Comparison of ENCODE assay signal across 9 cellular contexts in the genomic region with DNA sequence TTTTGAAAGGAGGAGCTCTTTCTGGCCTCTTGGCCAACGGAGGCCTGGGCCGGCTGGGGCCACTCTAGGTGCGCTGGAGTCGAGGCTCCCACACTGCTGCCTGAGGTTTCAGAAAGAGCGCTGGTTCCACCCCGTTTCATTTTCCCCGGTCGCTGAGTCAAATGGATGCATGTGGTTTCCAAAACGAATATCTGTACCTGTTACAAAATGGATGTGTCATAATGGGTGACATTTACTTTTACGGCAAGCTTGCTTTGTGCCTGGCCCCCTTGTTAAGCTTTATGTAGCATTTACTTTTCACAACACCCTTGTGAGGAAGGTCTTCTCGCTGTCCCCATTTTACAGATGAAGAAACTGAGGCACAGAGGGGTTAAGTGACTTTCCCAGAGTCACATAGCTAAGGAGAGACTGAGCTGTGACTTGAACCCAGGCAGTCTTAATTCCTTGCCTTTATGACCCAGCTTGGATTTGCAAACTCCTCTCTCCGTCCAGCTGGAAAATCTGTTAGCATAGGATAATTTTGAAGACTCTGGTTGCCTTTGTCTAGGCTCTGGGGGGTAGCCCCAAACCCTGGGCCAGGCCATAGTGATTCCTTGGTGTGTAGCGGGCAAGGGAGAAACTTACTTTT. TPM values are rescaled to one million over a fixed set of nuclear protein-coding genes. Genes with fewer than 3 reads are reported as not detected.
A peak's percentile ranks its signal among the peaks of the same experiment; 100 is the strongest.
DNase-seq lines count a peak whose midpoint lies in the region; ATAC-seq and FAIRE-seq lines count a peak whose summit lies in the region.
"Had no signal": no experiment of that assay in that cellular context is flagged by ENCODE, and none has a peak within 500 bp of the region (broad histone marks: within the 10 kb centered on the region; RNA-seq: fewer than 3 reads in every experiment).

No MANE protein-coding gene starts in this region.

- H3K9me3 Mint-ChIP-seq in effector memory CD8-positive, alpha-beta T cell = no peaks in the 10 kb centered on the region
- H3K9me3 Mint-ChIP-seq in stimulated activated effector memory CD8-positive, alpha-beta T cell treated with anti-CD3 and anti-CD28 coated beads, Interleukin-12 subunit alpha, Interleukin-12 subunit beta, amount 100 ng/mL, for 72 hours = no peaks in the 10 kb centered on the region

- no peaks in the 10 kb centered on the region for H3K36me3 ChIP-seq in MG63
- H3K36me3 ChIP-seq: thoracic aorta had no signal

- peak; percentile 78 for ATAC-seq in HG02642 (IDR thresholded peaks at IDR 0.05; ENCODE audit: poor library complexity, unreplicated experiment)
- peak; percentile 70 for ATAC-seq in effector memory CD8-positive, alpha-beta T cell (replicated peaks)
- ATAC-seq in stimulated activated effector memory CD8-positive, alpha-beta T cell treated with anti-CD3 and anti-CD28 coated beads, Interleukin-12 subunit alpha, Interleukin-12 subunit beta, amount 100 ng/mL, for 72 hours = peak; percentile 93

- H3K4me3 ChIP-seq in MG63 = no peak overlapping the region
- H3K4me3 ChIP-seq: thoracic aorta had no signal

- no peaks in the 10 kb centered on the region for H3K27me3 Mint-ChIP-seq in effector memory CD8-positive, alpha-beta T cell

- H3K27me3 ChIP-seq in MG63 = no peaks in the 10 kb centered on the region

- FAIRE-seq in GM18507 (lab: Jason Lieb, UNC) = peak; percentile 90

- H3K27ac Mint-ChIP-seq in effector memory CD8-positive, alpha-beta T cell = peak overlapping the region; percentile 75 to 83
- peak overlapping the region; percentile 86 for H3K27ac Mint-ChIP-seq in stimulated activated effector memory CD8-positive, alpha-beta T cell treated with anti-CD3 and anti-CD28 coated beads, Interleukin-12 subunit alpha, Interleukin-12 subunit beta, amount 100 ng/mL, for 72 hours

- DNase-seq in GM18507 (ENCODE audit: extremely low spot score, insufficient read length, low read depth) (peak; percentile 59), T-helper 1 cell (peak in 3 of 5 donors; percentile 9 to 88 (median 25)), NCI-H1105 (lab: John Stamatoyannopoulos, UW) (no peak), mucosa of gallbladder (ENCODE audit: low spot score) (no peak), MG63 (no peak)
- DNase-seq in effector memory CD8-positive, alpha-beta T cell = peak in 1 of 3 experiments; percentile 18
- peak; percentile 49 to 85 for DNase-seq in stimulated activated effector memory CD8-positive, alpha-beta T cell treated with anti-CD3 and anti-CD28 coated beads, Interleukin-12 subunit alpha, Interleukin-12 subunit beta, amount 100 ng/mL, for 72 hours (ENCODE audit: low spot score in 2 of 2)

- peaks cover 46 to 71% of the 10 kb centered on the region in 2 donors for H3K4me1 Mint-ChIP-seq in effector memory CD8-positive, alpha-beta T cell (ENCODE audit: low read depth in 2 of 2)
- H3K4me1 Mint-ChIP-seq in stimulated activated effector memory CD8-positive, alpha-beta T cell treated with anti-CD3 and anti-CD28 coated beads, Interleukin-12 subunit alpha, Interleukin-12 subunit beta, amount 100 ng/mL, for 72 hours = peaks cover 77% of the 10 kb centered on the region

- no peaks in the 10 kb centered on the region for H3K9me3 ChIP-seq in MG63
- H3K9me3 ChIP-seq: thoracic aorta had no signal

- H3K4me3 Mint-ChIP-seq in effector memory CD8-positive, alpha-beta T cell = peak overlapping the region; percentile 71 to 72
- H3K4me3 Mint-ChIP-seq in stimulated activated effector memory CD8-positive, alpha-beta T cell treated with anti-CD3 and anti-CD28 coated beads, Interleukin-12 subunit alpha, Interleukin-12 subunit beta, amount 100 ng/mL, for 72 hours = peak overlapping the region; percentile 66

- H3K36me3 Mint-ChIP-seq in effector memory CD8-positive, alpha-beta T cell (ENCODE audit: insufficient read depth) = peaks cover 5% of the 10 kb centered on the region
- peaks cover 17% of the 10 kb centered on the region for H3K36me3 Mint-ChIP-seq in stimulated activated effector memory CD8-positive, alpha-beta T cell treated with anti-CD3 and anti-CD28 coated beads, Interleukin-12 subunit alpha, Interleukin-12 subunit beta, amount 100 ng/mL, for 72 hours

RNA-seq across cellular contexts. Expression of a gene that starts 10.6 kb away (rescaled TPM):
- total RNA-seq in mucosa of gallbladder = 60.2 TPM
- 0.52 and 7.6 TPM in 2 replicates for total RNA-seq in MG63 (2014; rRNA removed; shearing (Covaris generic); ENCODE audit: low replicate concordance)

Comparison
In these comparisons a context has a peak if more than half of its experiments do, and no peak if none do; other contexts are left out.
1. DNase-seq: peak in GM18507 (single experiment), T-helper 1 cell (3 of 5) and stimulated activated effector memory CD8-positive, alpha-beta T cell treated with anti-CD3 and anti-CD28 coated beads, Interleukin-12 subunit alpha, Interleukin-12 subunit beta, amount 100 ng/mL, for 72 hours (2 of 2); none in NCI-H1105 (single experiment), mucosa of gallbladder (single experiment) and MG63 (single experiment).
2. Peak in every context shown above with its lines, with median percentiles within 50 percentile points of each other: ATAC-seq.